12 cellular contexts compared by ENCODE assay signal in genomic region chr6:136038531-136038930, GRCh38.
A peak's percentile ranks its signal among the peaks of the same experiment; 100 is the strongest.
DNase-seq lines count a peak whose midpoint lies in the region; ATAC-seq and TF ChIP-seq lines count a peak whose summit lies in the region.
"Had no signal": no experiment of that assay in that cellular context is flagged by ENCODE, and none has a peak within 500 bp of the region (broad histone marks: within the 10 kb centered on the region; RNA-seq: fewer than 3 reads in every experiment).

No MANE protein-coding gene starts in this region.

- ATAC-seq in lung (ENCODE audit: insufficient read depth, low FRiP score), result no peak

- H3K4me3 ChIP-seq in SK-N-MC (peak overlapping the region; percentile 72), endocrine pancreas (ENCODE audit: control insufficient read depth, insufficient read depth, low read length) (peak overlapping the region; percentile 14), lung (peak overlapping the region; percentile 16), subcutaneous abdominal adipose tissue (ENCODE audit: low read depth in 1 of 5, low read length in 5 of 5) (peak overlapping the region; percentile 35 to 67 (median 62))

- H3K36me3 ChIP-seq in SK-N-MC (ENCODE audit: insufficient read depth, low read length) (no peaks in the 10 kb centered on the region), endocrine pancreas (ENCODE audit: control insufficient read depth, insufficient read depth, low read length) (no peaks in the 10 kb centered on the region), lung (ENCODE audit: control insufficient read depth in 2 of 2, insufficient read depth in 2 of 2, low read length in 2 of 2) (no peaks in the 10 kb centered on the region), subcutaneous abdominal adipose tissue (ENCODE audit: control insufficient read depth in 5 of 5, insufficient read depth in 5 of 5, low read length in 5 of 5) (no peaks in the 10 kb centered on the region)

- H3K9ac ChIP-seq in SK-N-MC (ENCODE audit: insufficient read length) (no peak overlapping the region), endocrine pancreas (ENCODE audit: control insufficient read depth, insufficient read depth, low read length) (no peak overlapping the region), subcutaneous abdominal adipose tissue (ENCODE audit: low read length in 5 of 5) (peak overlapping the region in 2 of 5 donors; percentile 37 to 66)
- H3K9ac ChIP-seq: KMS-11 had no signal

- H3K4me1 ChIP-seq in endocrine pancreas (ENCODE audit: control insufficient read depth, insufficient read depth, low read length) (no peaks in the 10 kb centered on the region), lung (ENCODE audit: control insufficient read depth in 2 of 2, insufficient read depth in 2 of 2, low read length in 2 of 2) (peaks cover 10 to 15% of the 10 kb centered on the region in 2 donors), subcutaneous abdominal adipose tissue (ENCODE audit: control insufficient read depth in 5 of 5, insufficient read depth in 5 of 5, low read length in 5 of 5) (peaks cover 2 to 60% (median 31%) of the 10 kb centered on the region in 5 donors)

- H3K27me3 Mint-ChIP-seq in T-helper 2 cell treated with Interferon-gamma antibody and Interleukin-4, amounts not matched to agents 5 μg/mL and 100 μg/mL, for 36 hours (ENCODE audit: low read depth), result no peaks in the 10 kb centered on the region
- H3K27me3 Mint-ChIP-seq: CD4-positive, alpha-beta T cell had no signal

- H3K4me1 Mint-ChIP-seq in T-helper 2 cell treated with Interferon-gamma antibody and Interleukin-4, amounts not matched to agents 5 μg/mL and 100 μg/mL, for 36 hours (ENCODE audit: low read depth), result peaks cover 6% of the 10 kb centered on the region

- H3K9me3 Mint-ChIP-seq in T-helper 2 cell treated with Interferon-gamma antibody and Interleukin-4, amounts not matched to agents 5 μg/mL and 100 μg/mL, for 36 hours, result no peaks in the 10 kb centered on the region
- H3K9me3 Mint-ChIP-seq: CD4-positive, alpha-beta T cell; neural crest cell had no signal

- no peak for TF ChIP-seq CTCF in lung (IDR thresholded peaks at IDR 0.05; ENCODE audit: control extremely low read depth, extremely low read depth)

- H3K27me3 ChIP-seq in endocrine pancreas (ENCODE audit: control insufficient read depth, insufficient read depth, low read length) (no peaks in the 10 kb centered on the region), lung (ENCODE audit: control insufficient read depth, insufficient read depth) (no peaks in the 10 kb centered on the region), subcutaneous abdominal adipose tissue (ENCODE audit: control insufficient read depth in 5 of 5, insufficient read depth in 4 of 5, low read length in 5 of 5) (no peaks in the 10 kb centered on the region)

- DNase-seq in SK-N-MC (ENCODE audit: low read depth, low spot score), result no peak
- DNase-seq in lung (ENCODE audit: low spot score), result no peak
- no peak for DNase-seq in ACHN
- no peak for DNase-seq in T-helper 2 cell treated with Interferon-gamma antibody and Interleukin-4, amounts not matched to agents 5 μg/mL and 100 μg/mL, for 36 hours (ENCODE audit: low spot score)
- no peak for DNase-seq in DMS53 treated with DMSO at 0.1 percent for 48 hours (lab: John Stamatoyannopoulos, UW; ENCODE audit: unreplicated experiment)
- no peak for DNase-seq in effector CD8-positive, alpha-beta T cell (lab: John Stamatoyannopoulos, UW)
- DNase-seq: CD4-positive, alpha-beta T cell; NCI-H69 had no signal

- H3K36me3 Mint-ChIP-seq in T-helper 2 cell treated with Interferon-gamma antibody and Interleukin-4, amounts not matched to agents 5 μg/mL and 100 μg/mL, for 36 hours (ENCODE audit: low read depth), result peaks cover 2% of the 10 kb centered on the region

- H3K4me3 Mint-ChIP-seq in T-helper 2 cell treated with Interferon-gamma antibody and Interleukin-4, amounts not matched to agents 5 μg/mL and 100 μg/mL, for 36 hours, result no peak overlapping the region
- H3K4me3 Mint-ChIP-seq: CD4-positive, alpha-beta T cell; neural crest cell had no signal

- H3K27ac Mint-ChIP-seq in T-helper 2 cell treated with Interferon-gamma antibody and Interleukin-4, amounts not matched to agents 5 μg/mL and 100 μg/mL, for 36 hours, result no peak overlapping the region
- H3K27ac Mint-ChIP-seq: CD4-positive, alpha-beta T cell had no signal

- H3K27ac ChIP-seq in SK-N-MC (no peak overlapping the region), lung (ENCODE audit: low read depth in 1 of 2, low read length in 1 of 2) (peak overlapping the region; percentile 26 to 93), subcutaneous abdominal adipose tissue (ENCODE audit: low read depth, low read length) (peak overlapping the region; percentile 26)
- H3K27ac ChIP-seq: KMS-11 had no signal

- in situ Hi-C loops in ACHN (cut with HindIII; ENCODE audit: low pct_ligation_motif_present, low pct_unique_long_range_greater_than_20kb, low sequenced_read_pairs), result no loop called here

- no peaks in the 10 kb centered on the region for H3K9me3 ChIP-seq in SK-N-MC (ENCODE audit: low read depth, low read length)
- no peaks in the 10 kb centered on the region for H3K9me3 ChIP-seq in endocrine pancreas (ENCODE audit: control insufficient read depth, low read length)
- no peaks in the 10 kb centered on the region for H3K9me3 ChIP-seq in lung (ENCODE audit: control insufficient read depth in 2 of 2, insufficient read depth in 1 of 2, low read length in 1 of 2)
- H3K9me3 ChIP-seq in subcutaneous abdominal adipose tissue (ENCODE audit: control insufficient read depth in 5 of 5, low read length in 5 of 5), result no peaks in the 10 kb centered on the region

Comparison
In these comparisons a context has a peak if more than half of its experiments do, and no peak if none do; other contexts are left out.
1. H3K4me3 ChIP-seq: peak in every context shown above with its lines; median percentile 72 in SK-N-MC; 62 in subcutaneous abdominal adipose tissue; 16 in lung; 14 in endocrine pancreas.